Comparison of ENCODE assay signal across 8 cellular contexts in genomic region chr14:67420102-67420739, GRCh38. TPM values are rescaled to one million over a fixed set of nuclear protein-coding genes. Genes with fewer than 3 reads are reported as not detected.
A peak's percentile ranks its signal among the peaks of the same experiment; 100 is the strongest.
DNase-seq lines count a peak whose midpoint lies in the region; ATAC-seq and TF ChIP-seq lines count a peak whose summit lies in the region.

No MANE protein-coding gene starts in this region.

- no peak overlapping the region for H3K27ac Mint-ChIP-seq in CD14-positive monocyte

- no peak overlapping the region for H3K4me3 ChIP-seq in uterus
- H3K4me3 ChIP-seq in upper lobe of left lung = no peak overlapping the region

- 76 to 82% methylated on average over 12 of the region's 12 CpGs for WGBS in upper lobe of left lung, 2 donors

- no peaks in the 10 kb centered on the region for H3K36me3 Mint-ChIP-seq in CD14-positive monocyte

- ATAC-seq in HG02885 (IDR thresholded peaks at IDR 0.05; ENCODE audit: poor library complexity, unreplicated experiment) (peak; percentile 44), upper lobe of left lung (ENCODE audit: low FRiP score in 2 of 2) (no peak), GM19452 (IDR thresholded peaks at IDR 0.05; ENCODE audit: unreplicated experiment) (no peak)

- TF ChIP-seq EP300 in upper lobe of left lung (IDR thresholded peaks at IDR 0.05) = no peak

- H3K4me3 Mint-ChIP-seq in CD14-positive monocyte = no peak overlapping the region

- intact Hi-C loops in CD14-positive monocyte (cut with micrococcal nuclease) = loop anchor here in 1 of 2 donors (10.0 kb wide), 1 partner anchor 285 kb away; the partner anchor contains the start of gene RDH12
- intact Hi-C loops in uterus (cut with DNase I; ENCODE audit: low total_unique reads) = no loop called here

- TF ChIP-seq POLR2A in uterus (IDR thresholded peaks at IDR 0.05) (no peak), upper lobe of left lung (IDR thresholded peaks at IDR 0.05) (no peak)

- H3K27ac ChIP-seq in uterus (no peak overlapping the region), upper lobe of left lung (no peak overlapping the region)

- DNase-seq in CD14-positive monocyte (ENCODE audit: low spot score) = no peak
- DNase-seq in activated CD4-positive, alpha-beta T cell treated with anti-CD3 and anti-CD28 coated beads for 48 hours = peak; percentile 58
- DNase-seq in iPS-NIHi11 (ENCODE audit: low spot score) = peak; percentile 64
- DNase-seq in uterus = no peak
- no peak for DNase-seq in midbrain (lab: John Stamatoyannopoulos, UW)
- DNase-seq in upper lobe of left lung = no peak

- TF ChIP-seq CTCF in CD14-positive monocyte (IDR thresholded peaks at IDR 0.05) (peak; percentile 50), uterus (IDR thresholded peaks at IDR 0.05) (no peak), upper lobe of left lung (IDR thresholded peaks at IDR 0.05) (peak in 3 of 6 experiments; percentile 21 to 28 (median 22))

- peaks cover 14% of the 10 kb centered on the region for H3K4me1 Mint-ChIP-seq in CD14-positive monocyte

- H3K4me1 ChIP-seq in uterus (no peaks in the 10 kb centered on the region), upper lobe of left lung (no peaks in the 10 kb centered on the region)

- H3K27me3 Mint-ChIP-seq in CD14-positive monocyte (ENCODE audit: low read depth in 3 of 3) = peaks cover 10 to 34% (median 25%) of the 10 kb centered on the region in 3 donors

- H3K27me3 ChIP-seq in uterus (no peaks in the 10 kb centered on the region), upper lobe of left lung (no peaks in the 10 kb centered on the region)

- H3K9me3 Mint-ChIP-seq in CD14-positive monocyte = no peaks in the 10 kb centered on the region

- H3K9me3 ChIP-seq in uterus (no peaks in the 10 kb centered on the region), upper lobe of left lung (no peaks in the 10 kb centered on the region)

- H3K36me3 ChIP-seq in uterus (no peaks in the 10 kb centered on the region), upper lobe of left lung (no peaks in the 10 kb centered on the region)

RNA-seq across cellular contexts. Expression of gene PLEK2, which starts 8.3 kb away (rescaled TPM):
- polyA plus RNA-seq in CD14-positive monocyte = under 1 TPM in 1 of 2 donors, not detected in 1; 0.20 TPM
- total RNA-seq in uterus (1 to 10 TPM in 1 of 4 donors, not detected in 3; 1.5 TPM), upper lobe of left lung (1 to 10 TPM in 5 of 6 donors, not detected in 1; 3.5 to 4.4 (median 3.8) TPM)

Comparison
In these comparisons a context has a peak if more than half of its experiments do, and no peak if none do; other contexts are left out.
1. DNase-seq: peak in activated CD4-positive, alpha-beta T cell treated with anti-CD3 and anti-CD28 coated beads for 48 hours (single experiment) and iPS-NIHi11 (single experiment); none in CD14-positive monocyte (single experiment), uterus (0 of 2), midbrain (single experiment) and upper lobe of left lung (0 of 2).